8 cellular contexts compared by ENCODE assay signal in the genomic region with DNA sequence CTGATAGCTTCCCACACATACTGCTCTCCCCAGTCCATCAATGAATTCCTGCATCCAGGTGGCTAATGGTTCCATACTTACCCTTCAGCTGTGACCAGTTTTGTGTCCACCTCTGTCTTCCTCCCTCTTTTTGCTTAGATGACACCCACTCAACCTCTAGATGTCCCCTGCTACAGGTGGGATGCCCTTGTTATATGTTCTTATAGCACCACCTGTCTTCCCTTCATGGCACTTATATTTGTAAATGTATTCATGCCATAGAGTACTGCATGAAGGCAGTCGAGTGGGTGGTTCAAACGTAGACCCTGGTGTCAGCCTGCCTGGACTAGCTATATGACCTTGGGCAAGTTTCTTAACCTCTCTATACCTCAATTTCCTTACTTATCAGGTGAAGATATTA. TPM values are rescaled to one million over a fixed set of nuclear protein-coding genes. Genes with fewer than 3 reads are reported as not detected.
DNase-seq lines count a peak whose midpoint lies in the region; ATAC-seq and TF ChIP-seq lines count a peak whose summit lies in the region.

No MANE protein-coding gene starts in this region.

- H3K9me3 ChIP-seq in liver (ENCODE audit: control insufficient read depth in 4 of 4, low read length in 3 of 4), result no peaks in the 10 kb centered on the region

- no peak overlapping the region for H3K9ac ChIP-seq in liver (ENCODE audit: low read depth in 1 of 2, low read length in 2 of 2)

- peaks cover 0 to 5% (median 3%) of the 10 kb centered on the region in 3 donors for H3K4me1 Mint-ChIP-seq in T-cell

- TF ChIP-seq RAD21 in liver (IDR thresholded peaks at IDR 0.05), result peak; percentile 54 to 71

- H3K4me3 Mint-ChIP-seq in T-cell, result no peak overlapping the region

- H3K27me3 ChIP-seq in liver (ENCODE audit: control insufficient read depth in 4 of 4, insufficient read depth in 4 of 4, low read length in 3 of 4), result no peaks in the 10 kb centered on the region

- H3K4me3 ChIP-seq in liver (ENCODE audit: low read depth in 1 of 3, low read length in 3 of 3), result no peak overlapping the region

- H3K27ac Mint-ChIP-seq in T-cell, result no peak overlapping the region

- H3K4me1 ChIP-seq in liver (ENCODE audit: control insufficient read depth in 4 of 4, insufficient read depth in 4 of 4, low read length in 3 of 4), result no peaks in the 10 kb centered on the region

- DNase-seq in NCI-H1092 treated with DMSO at 0.1 percent for 48 hours (lab: John Stamatoyannopoulos, UW), result peak; percentile 42
- no peak for DNase-seq in NCI-H1092 (lab: John Stamatoyannopoulos, UW)
- no peak for DNase-seq in T-cell
- no peak for DNase-seq in NCI-H1417 treated with DMSO at 0.1 percent for 48 hours (lab: John Stamatoyannopoulos, UW)
- no peak for DNase-seq in stimulated activated CD8-positive, alpha-beta memory T cell treated with anti-CD3 and anti-CD28 coated beads, Interleukin-4, amount 100 ng/mL, for 48 hours
- no peak for DNase-seq in activated effector memory CD4-positive, alpha-beta T cell treated with anti-CD3 and anti-CD28 coated beads, Interleukin-2, amount 50 U/mL, for 16 hours

- no peak overlapping the region for H3K27ac ChIP-seq in liver (ENCODE audit: low read depth in 1 of 2, low read length in 2 of 2)

- CTCF ChIA-PET in T-cell (lab: Charles Lee), result interaction anchor here (0.7 to 1.0 kb wide), 2 partner anchors 10 to 119 kb away, joined by 3 to 4 read pairs; no protein-coding TSS in a partner anchor

- H3K36me3 ChIP-seq in liver (ENCODE audit: control insufficient read depth in 4 of 4, insufficient read depth in 3 of 4, low read depth in 1 of 4, low read length in 3 of 4), result peaks cover 0 to 2% (median 0%) of the 10 kb centered on the region in 4 donors

- ATAC-seq in HG03045 (IDR thresholded peaks at IDR 0.05; ENCODE audit: unreplicated experiment) (peak; percentile 73), T-cell (replicated peaks in 1 of 4) (peak in 3 of 4 experiments; percentile 38 to 50 (median 49))

- H3K27me3 Mint-ChIP-seq in T-cell, result peaks cover 16 to 43% of the 10 kb centered on the region in 2 donors

- no peaks in the 10 kb centered on the region for H3K36me3 Mint-ChIP-seq in T-cell

- WGBS in liver, result 50% methylated on average over 2 of the region's 2 CpGs

- peak; percentile 21 for TF ChIP-seq CTCF in liver (IDR thresholded peaks at IDR 0.05; ENCODE audit: low read depth, low read length, missing input control)

- H3K9me3 Mint-ChIP-seq in T-cell, result no peaks in the 10 kb centered on the region

- POLR2A ChIA-PET in T-cell (lab: Charles Lee), result no interaction called here

TF ChIP-seq in liver, 16 proteins besides CTCF, POLR2A, EP300 and RAD21:
- TF ChIP-seq JUND (IDR thresholded peaks at IDR 0.05) (no peak), NR2F2 (IDR thresholded peaks at IDR 0.05) (no peak), SP1 (IDR thresholded peaks at IDR 0.05) (no peak), TAF1 (conservative IDR thresholded peaks at IDR 0.05) (no peak), ZBTB33 (IDR thresholded peaks at IDR 0.05) (no peak), HNF4A (conservative IDR thresholded peaks at IDR 0.05) (no peak), MAX (IDR thresholded peaks at IDR 0.05) (no peak), YY1 (IDR thresholded peaks at IDR 0.05) (no peak), REST (IDR thresholded peaks at IDR 0.05) (no peak), GABPA (IDR thresholded peaks at IDR 0.05 in 1 of 2, conservative IDR thresholded peaks at IDR 0.05 in 1 of 2) (no peak), EGR1 (IDR thresholded peaks at IDR 0.05; ENCODE audit: low read depth in 2 of 2) (no peak), HNF4G (IDR thresholded peaks at IDR 0.05) (no peak), FOXA1 (IDR thresholded peaks at IDR 0.05) (no peak), RXRA (IDR thresholded peaks at IDR 0.05) (no peak), FOXA2 (IDR thresholded peaks at IDR 0.05) (no peak)
- TF ChIP-seq, protein P1, sequence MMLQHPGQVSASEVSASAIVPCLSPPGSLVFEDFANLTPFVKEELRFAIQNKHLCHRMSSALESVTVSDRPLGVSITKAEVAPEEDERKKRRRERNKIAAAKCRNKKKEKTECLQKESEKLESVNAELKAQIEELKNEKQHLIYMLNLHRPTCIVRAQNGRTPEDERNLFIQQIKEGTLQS (IDR thresholded peaks at IDR 0.05), result no peak

RNA-seq across cellular contexts. Expression of gene USP46, which starts 6.5 kb away (rescaled TPM):
- total RNA-seq in T-cell, result 10 to 100 TPM in 4 of 5 donors, 1 to 10 TPM in 1; 8.0 to 16.3 (median 12.6) TPM
- total RNA-seq in liver, result 1 to 10 TPM; 4.6 to 5.5 TPM
- polyA plus RNA-seq in liver, result 1 to 10 TPM; 2.3 to 3.2 TPM
